ENCODE assay signal across 30 cellular contexts in genomic region chr21:42570362-42570761, GRCh38. TPM values are rescaled to one million over a fixed set of nuclear protein-coding genes. Genes with fewer than 3 reads are reported as not detected.
DNase-seq lines count a peak whose midpoint lies in the region; ATAC-seq, FAIRE-seq and TF ChIP-seq lines count a peak whose summit lies in the region.
"Had no signal": no experiment of that assay in that cellular context is flagged by ENCODE, and none has a peak within 500 bp of the region (broad histone marks: within the 10 kb centered on the region; RNA-seq: fewer than 3 reads in every experiment).

No MANE protein-coding gene starts in this region.

- no peak overlapping the region for H3K9ac ChIP-seq in kidney (ENCODE audit: low read length in 2 of 2)

- H3K27ac Mint-ChIP-seq in activated CD4-positive, alpha-beta memory T cell treated with anti-CD3 and anti-CD28 coated beads for 36 hours, result no peak overlapping the region
- H3K27ac Mint-ChIP-seq in activated CD4-positive, alpha-beta memory T cell treated with anti-CD3 and anti-CD28 coated beads, Interleukin-2, amount 10 ng/mL, durations not matched to agents 7 days and 5 days, result no peak overlapping the region
- H3K27ac Mint-ChIP-seq in activated T-helper 2 cell treated with anti-CD3 and anti-CD28 coated beads, Interferon-gamma antibody, Interleukin-2, Interleukin-4, amounts not matched to agents 10 μg/mL and 5 μg/mL and 100 μg/mL, durations not matched to agents 14 hours and 24 hours and 36 hours, result no peak overlapping the region
- H3K27ac Mint-ChIP-seq: activated CD8-positive, alpha-beta T cell treated with anti-CD3 and anti-CD28 coated beads, Interleukin-2, amount 10 ng/mL, durations not matched to agents 7 days and 5 days; activated naive CD4-positive, alpha-beta T cell treated with anti-CD3 and anti-CD28 coated beads for 36 hours; activated T-cell treated with anti-CD3 and anti-CD28 coated beads, Interleukin-2, amount 50 U/mL, for 24 hours had no signal

- intact Hi-C loops in activated CD4-positive, alpha-beta memory T cell treated with anti-CD3 and anti-CD28 coated beads for 36 hours (cut with micrococcal nuclease), result no loop called here
- intact Hi-C loops in kidney (cut with DNase I), result no loop called here
- intact Hi-C loops in activated T-helper 2 cell treated with anti-CD3 and anti-CD28 coated beads, Interferon-gamma antibody, Interleukin-2, Interleukin-4, amounts not matched to agents 10 μg/mL and 5 μg/mL and 100 μg/mL, durations not matched to agents 14 hours and 24 hours and 36 hours (cut with micrococcal nuclease), result no loop called here

- H3K27ac ChIP-seq in Peyer's patch (no peak overlapping the region), kidney (ENCODE audit: low read depth in 2 of 2, low read length in 2 of 2) (no peak overlapping the region), suprapubic skin (no peak overlapping the region)
- H3K27ac ChIP-seq: right atrium auricular region, tibial nerve had no signal

- H3K9me3 Mint-ChIP-seq in activated CD4-positive, alpha-beta memory T cell treated with anti-CD3 and anti-CD28 coated beads for 36 hours, result peaks cover under 1% of the 10 kb centered on the region
- no peaks in the 10 kb centered on the region for H3K9me3 Mint-ChIP-seq in activated CD4-positive, alpha-beta memory T cell treated with anti-CD3 and anti-CD28 coated beads, Interleukin-2, amount 10 ng/mL, durations not matched to agents 7 days and 5 days
- H3K9me3 Mint-ChIP-seq in activated T-helper 2 cell treated with anti-CD3 and anti-CD28 coated beads, Interferon-gamma antibody, Interleukin-2, Interleukin-4, amounts not matched to agents 10 μg/mL and 5 μg/mL and 100 μg/mL, durations not matched to agents 14 hours and 24 hours and 36 hours, result no peaks in the 10 kb centered on the region
- H3K9me3 Mint-ChIP-seq: activated naive CD4-positive, alpha-beta T cell treated with anti-CD3 and anti-CD28 coated beads for 36 hours; activated T-cell treated with anti-CD3 and anti-CD28 coated beads, Interleukin-2, amount 50 U/mL, for 24 hours; immature natural killer cell; neural crest cell; stimulated activated naive CD8-positive, alpha-beta T cell treated with anti-CD3 and anti-CD28 coated beads, Interleukin-15, amount 100 ng/mL, for 72 hours had no signal

- TF ChIP-seq CTCF in Peyer's patch (IDR thresholded peaks at IDR 0.05), result no peak
- TF ChIP-seq CTCF in kidney (IDR thresholded peaks at IDR 0.05; ENCODE audit: borderline replicate concordance, extremely low read depth, insufficient read depth), result no peak
- no peak for TF ChIP-seq CTCF in suprapubic skin (IDR thresholded peaks at IDR 0.05)

- no peak overlapping the region for H3K4me3 Mint-ChIP-seq in activated CD4-positive, alpha-beta memory T cell treated with anti-CD3 and anti-CD28 coated beads for 36 hours
- no peak overlapping the region for H3K4me3 Mint-ChIP-seq in activated CD4-positive, alpha-beta memory T cell treated with anti-CD3 and anti-CD28 coated beads, Interleukin-2, amount 10 ng/mL, durations not matched to agents 7 days and 5 days
- H3K4me3 Mint-ChIP-seq in activated T-helper 2 cell treated with anti-CD3 and anti-CD28 coated beads, Interferon-gamma antibody, Interleukin-2, Interleukin-4, amounts not matched to agents 10 μg/mL and 5 μg/mL and 100 μg/mL, durations not matched to agents 14 hours and 24 hours and 36 hours (ENCODE audit: low read depth), result no peak overlapping the region
- H3K4me3 Mint-ChIP-seq: activated CD8-positive, alpha-beta T cell treated with anti-CD3 and anti-CD28 coated beads, Interleukin-2, amount 10 ng/mL, durations not matched to agents 7 days and 5 days; activated naive CD4-positive, alpha-beta T cell treated with anti-CD3 and anti-CD28 coated beads for 36 hours; activated T-cell treated with anti-CD3 and anti-CD28 coated beads, Interleukin-2, amount 50 U/mL, for 24 hours; neural crest cell; stimulated activated naive CD8-positive, alpha-beta T cell treated with anti-CD3 and anti-CD28 coated beads, Interleukin-15, amount 100 ng/mL, for 72 hours had no signal

- peaks cover 0 to 86% (median 0%) of the 10 kb centered on the region in 3 donors for H3K36me3 ChIP-seq in Peyer's patch
- H3K36me3 ChIP-seq in kidney (ENCODE audit: control insufficient read depth in 1 of 2, insufficient read depth in 2 of 2, low read length in 2 of 2), result peaks cover 2 to 4% of the 10 kb centered on the region in 2 donors
- peaks cover 47% of the 10 kb centered on the region for H3K36me3 ChIP-seq in suprapubic skin
- H3K36me3 ChIP-seq: right atrium auricular region had no signal

- peaks cover 26% of the 10 kb centered on the region for H3K36me3 Mint-ChIP-seq in activated CD4-positive, alpha-beta memory T cell treated with anti-CD3 and anti-CD28 coated beads for 36 hours
- no peaks in the 10 kb centered on the region for H3K36me3 Mint-ChIP-seq in activated CD4-positive, alpha-beta memory T cell treated with anti-CD3 and anti-CD28 coated beads, Interleukin-2, amount 10 ng/mL, durations not matched to agents 7 days and 5 days (ENCODE audit: low read depth)
- H3K36me3 Mint-ChIP-seq in activated T-helper 2 cell treated with anti-CD3 and anti-CD28 coated beads, Interferon-gamma antibody, Interleukin-2, Interleukin-4, amounts not matched to agents 10 μg/mL and 5 μg/mL and 100 μg/mL, durations not matched to agents 14 hours and 24 hours and 36 hours (ENCODE audit: low read depth), result peaks cover 14% of the 10 kb centered on the region

- H3K4me3 ChIP-seq in Peyer's patch (no peak overlapping the region), kidney (ENCODE audit: low read length in 2 of 2) (no peak overlapping the region), suprapubic skin (no peak overlapping the region)
- H3K4me3 ChIP-seq: left lung, right atrium auricular region, spleen, tibial nerve had no signal

- ATAC-seq in HG03045 (IDR thresholded peaks at IDR 0.05; ENCODE audit: unreplicated experiment) (no peak), HG02885 (IDR thresholded peaks at IDR 0.05; ENCODE audit: poor library complexity, unreplicated experiment) (no peak)
- ATAC-seq: activated CD4-positive, CD25-positive, alpha-beta regulatory T cell treated with anti-CD3 and anti-CD28 coated beads, Interleukin-2, amount 50 U/mL, for 24 hours; activated CD8-positive, alpha-beta T cell treated with anti-CD3 and anti-CD28 coated beads, Interleukin-2, amount 10 ng/mL, durations not matched to agents 7 days and 5 days; left lung; stimulated activated naive CD8-positive, alpha-beta T cell treated with anti-CD3 and anti-CD28 coated beads, Interleukin-15, amount 100 ng/mL, for 72 hours had no signal

- no peak for TF ChIP-seq EP300 in suprapubic skin (IDR thresholded peaks at IDR 0.05)

- POLR2A ChIA-PET in activated CD4-positive, alpha-beta memory T cell treated with anti-CD3 and anti-CD28 coated beads for 36 hours (lab: Charles Lee), result no interaction called here
- POLR2A ChIA-PET in activated CD4-positive, alpha-beta memory T cell treated with anti-CD3 and anti-CD28 coated beads, Interleukin-2, amount 10 ng/mL, durations not matched to agents 7 days and 5 days (lab: Charles Lee), result no interaction called here

- no peaks in the 10 kb centered on the region for H3K27me3 Mint-ChIP-seq in activated CD4-positive, alpha-beta memory T cell treated with anti-CD3 and anti-CD28 coated beads for 36 hours
- H3K27me3 Mint-ChIP-seq in activated CD4-positive, alpha-beta memory T cell treated with anti-CD3 and anti-CD28 coated beads, Interleukin-2, amount 10 ng/mL, durations not matched to agents 7 days and 5 days, result no peaks in the 10 kb centered on the region
- no peaks in the 10 kb centered on the region for H3K27me3 Mint-ChIP-seq in activated T-helper 2 cell treated with anti-CD3 and anti-CD28 coated beads, Interferon-gamma antibody, Interleukin-2, Interleukin-4, amounts not matched to agents 10 μg/mL and 5 μg/mL and 100 μg/mL, durations not matched to agents 14 hours and 24 hours and 36 hours (ENCODE audit: low read depth)
- H3K27me3 Mint-ChIP-seq: activated T-cell treated with anti-CD3 and anti-CD28 coated beads, Interleukin-2, amount 50 U/mL, for 24 hours; stimulated activated naive CD8-positive, alpha-beta T cell treated with anti-CD3 and anti-CD28 coated beads, Interleukin-15, amount 100 ng/mL, for 72 hours had no signal

- DNase-seq in activated CD4-positive, alpha-beta memory T cell treated with anti-CD3 and anti-CD28 coated beads for 36 hours, result peak; percentile 4
- no peak for DNase-seq in activated CD4-positive, alpha-beta memory T cell treated with anti-CD3 and anti-CD28 coated beads, Interleukin-2, amount 10 ng/mL, durations not matched to agents 7 days and 5 days
- DNase-seq in Peyer's patch (peak in 2 of 3 donors; percentile 36 to 37), kidney (peak; percentile 57), suprapubic skin (ENCODE audit: low spot score in 2 of 2) (peak; percentile 28 to 44)
- DNase-seq in activated T-helper 2 cell treated with anti-CD3 and anti-CD28 coated beads, Interferon-gamma antibody, Interleukin-2, Interleukin-4, amounts not matched to agents 10 μg/mL and 5 μg/mL and 100 μg/mL, durations not matched to agents 14 hours and 24 hours and 36 hours (ENCODE audit: low spot score), result no peak
- DNase-seq: activated CD8-positive, alpha-beta T cell treated with anti-CD3 and anti-CD28 coated beads, Interleukin-2, amount 10 ng/mL, durations not matched to agents 7 days and 5 days; activated naive CD4-positive, alpha-beta T cell treated with anti-CD3 and anti-CD28 coated beads for 36 hours; effector CD8-positive, alpha-beta T cell; HCEC 1CT; immature natural killer cell; mesenchymal stem cell; MM.1S; NCI-H1930; NCI-H524 treated with DMSO at 0.1 percent for 48 hours; NK-92 treated with Interleukin-12 subunit alpha and Interleukin-12 subunit beta, amount 100 ng/mL, for 24 hours; stimulated activated CD4-positive, alpha-beta T cell treated with anti-CD3 and anti-CD28 coated beads, Interleukin-2, amount 100 ng/mL, for 24 hours; stimulated activated CD8-positive, alpha-beta memory T cell treated with anti-CD3 and anti-CD28 coated beads, Interleukin-4, amount 100 ng/mL, for 48 hours had no signal

- H3K9me3 ChIP-seq in Peyer's patch (no peaks in the 10 kb centered on the region), kidney (ENCODE audit: control insufficient read depth in 1 of 2, low read length in 2 of 2) (no peaks in the 10 kb centered on the region), suprapubic skin (no peaks in the 10 kb centered on the region)
- H3K9me3 ChIP-seq: left lung, right atrium auricular region, spleen, tibial nerve had no signal

- no peaks in the 10 kb centered on the region for H3K4me1 ChIP-seq in Peyer's patch
- peaks cover 0 to 2% of the 10 kb centered on the region in 2 donors for H3K4me1 ChIP-seq in kidney (ENCODE audit: control insufficient read depth in 1 of 2, insufficient read depth in 1 of 2, low read depth in 1 of 2, low read length in 2 of 2)
- no peaks in the 10 kb centered on the region for H3K4me1 ChIP-seq in suprapubic skin
- H3K4me1 ChIP-seq: right atrium auricular region, spleen, tibial nerve had no signal

- no peak for FAIRE-seq in kidney (lab: Jason Lieb, UNC)
- FAIRE-seq: bronchial epithelial cell, colon had no signal

- WGBS in suprapubic skin, result 94% methylated on average over 9 of the region's 9 CpGs

- no peaks in the 10 kb centered on the region for H3K27me3 ChIP-seq in Peyer's patch
- no peaks in the 10 kb centered on the region for H3K27me3 ChIP-seq in suprapubic skin
- H3K27me3 ChIP-seq: left lung, right atrium auricular region, spleen, tibial nerve had no signal

- TF ChIP-seq POLR2A in Peyer's patch (IDR thresholded peaks at IDR 0.05) (no peak), suprapubic skin (IDR thresholded peaks at IDR 0.05) (no peak)

- H3K4me1 Mint-ChIP-seq in activated CD4-positive, alpha-beta memory T cell treated with anti-CD3 and anti-CD28 coated beads for 36 hours (ENCODE audit: low read depth), result no peaks in the 10 kb centered on the region
- H3K4me1 Mint-ChIP-seq in activated CD4-positive, alpha-beta memory T cell treated with anti-CD3 and anti-CD28 coated beads, Interleukin-2, amount 10 ng/mL, durations not matched to agents 7 days and 5 days, result no peaks in the 10 kb centered on the region
- no peaks in the 10 kb centered on the region for H3K4me1 Mint-ChIP-seq in activated T-helper 2 cell treated with anti-CD3 and anti-CD28 coated beads, Interferon-gamma antibody, Interleukin-2, Interleukin-4, amounts not matched to agents 10 μg/mL and 5 μg/mL and 100 μg/mL, durations not matched to agents 14 hours and 24 hours and 36 hours (ENCODE audit: low read depth)
- H3K4me1 Mint-ChIP-seq: immature natural killer cell; stimulated activated naive CD8-positive, alpha-beta T cell treated with anti-CD3 and anti-CD28 coated beads, Interleukin-15, amount 100 ng/mL, for 72 hours had no signal

- CTCF ChIA-PET in activated CD4-positive, alpha-beta memory T cell treated with anti-CD3 and anti-CD28 coated beads for 36 hours (lab: Charles Lee), result no interaction called here
- CTCF ChIA-PET in activated CD4-positive, alpha-beta memory T cell treated with anti-CD3 and anti-CD28 coated beads, Interleukin-2, amount 10 ng/mL, durations not matched to agents 7 days and 5 days (lab: Charles Lee), result no interaction called here

RNA-seq across cellular contexts. Expression of gene SLC37A1, which starts 56.7 kb away (rescaled TPM):
- total RNA-seq in activated CD4-positive, alpha-beta memory T cell treated with anti-CD3 and anti-CD28 coated beads for 36 hours, result 10 to 100 TPM; 21.1 to 21.2 TPM
- total RNA-seq in activated CD4-positive, alpha-beta memory T cell treated with anti-CD3 and anti-CD28 coated beads, Interleukin-2, amount 10 ng/mL, durations not matched to agents 7 days and 5 days, result 10 to 100 TPM; 12.7 to 13.3 TPM
- 100 to 1,000 TPM in 3 of 4 donors, 10 to 100 TPM in 1; 66.0 to 249 (median 195) TPM for total RNA-seq in Peyer's patch
- total RNA-seq in kidney, result 21.8 TPM
- polyA plus RNA-seq in kidney (ENCODE audit: insufficient read depth, low read depth, low replicate concordance), result 3.4 TPM
- 10 to 100 TPM; 10.2 to 23.1 (median 19.6) TPM for total RNA-seq in suprapubic skin
- total RNA-seq in activated T-helper 2 cell treated with anti-CD3 and anti-CD28 coated beads, Interferon-gamma antibody, Interleukin-2, Interleukin-4, amounts not matched to agents 10 μg/mL and 5 μg/mL and 100 μg/mL, durations not matched to agents 14 hours and 24 hours and 36 hours, result 21.6 and 22.3 TPM in 2 replicates

Comparison
In these comparisons a context has a peak if more than half of its experiments do, and no peak if none do; other contexts are left out.
1. DNase-seq: peak in activated CD4-positive, alpha-beta memory T cell treated with anti-CD3 and anti-CD28 coated beads for 36 hours (single experiment), Peyer's patch (2 of 3), kidney (single experiment) and suprapubic skin (2 of 2); none in activated CD4-positive, alpha-beta memory T cell treated with anti-CD3 and anti-CD28 coated beads, Interleukin-2, amount 10 ng/mL, durations not matched to agents 7 days and 5 days (single experiment) and activated T-helper 2 cell treated with anti-CD3 and anti-CD28 coated beads, Interferon-gamma antibody, Interleukin-2, Interleukin-4, amounts not matched to agents 10 μg/mL and 5 μg/mL and 100 μg/mL, durations not matched to agents 14 hours and 24 hours and 36 hours (single experiment).